ENCODE assay signal across 8 cellular contexts in genomic region chr20:48827880-48828733, GRCh38. TPM values are rescaled to one million over a fixed set of nuclear protein-coding genes. Genes with fewer than 3 reads are reported as not detected.
DNase-seq lines count a peak whose midpoint lies in the region; ATAC-seq and TF ChIP-seq lines count a peak whose summit lies in the region.

Gene PREX1, minus strand, starts transcription at chr20:48827999. Its CDS starts 139 bp downstream, at chr20:48827860.

- 4 to 7% methylated on average over 31 to 42 of the region's 122 CpGs for WGBS in lower leg skin, 2 donors

- peak; percentile 4 for TF ChIP-seq CTCF in GM13976 (IDR thresholded peaks at IDR 0.05; ENCODE audit: borderline replicate concordance, control extremely low read depth, extremely low read depth, insufficient read depth, missing control alignments)
- no peak for TF ChIP-seq CTCF in lower leg skin (IDR thresholded peaks at IDR 0.05)

- ATAC-seq in HG02642 (IDR thresholded peaks at IDR 0.05; ENCODE audit: poor library complexity, unreplicated experiment) (peak; percentile 62), GM18873 (IDR thresholded peaks at IDR 0.05; ENCODE audit: low FRiP score, unreplicated experiment) (no peak)

- peak; percentile 96 for DNase-seq in GM13976 (ENCODE audit: low spot score)
- DNase-seq in NCI-H2171 treated with DMSO at 0.1 percent for 48 hours (lab: John Stamatoyannopoulos, UW): peak; percentile 80
- peak; percentile 82 for DNase-seq in activated CD4-positive, alpha-beta T cell treated with anti-CD3 and anti-CD28 coated beads, Interleukin-2, amount 50 U/mL, for 1 hour
- peak; percentile 91 for DNase-seq in dermis blood vessel endothelial cell
- peak in 1 of 2 donors; percentile 91 for DNase-seq in lower leg skin (ENCODE audit: low spot score in 2 of 2)
- DNase-seq in stimulated activated CD4-positive, alpha-beta T cell treated with anti-CD3 and anti-CD28 coated beads, Interleukin-4, amount 100 ng/mL, for 24 hours: peak; percentile 73

- TF ChIP-seq POLR2A in lower leg skin (IDR thresholded peaks at IDR 0.05): no peak

- H3K4me3 ChIP-seq in lower leg skin (ENCODE audit: low read depth, poor library complexity, severe bottlenecking): peak within 1 kb of the TSS; percentile 54

- intact Hi-C loops in lower leg skin (cut with DNase I; ENCODE audit: low total_unique reads): no loop called here

- in situ Hi-C loops in GM13976 (cut with MboI; ENCODE audit: low sequenced_read_pairs, unreplicated experiment): no loop called here

RNA-seq across cellular contexts. Expression of gene PREX1, which starts in this region (rescaled TPM):
- total RNA-seq in dermis blood vessel endothelial cell (63.1 and 63.9 TPM in 2 replicates), lower leg skin (10 to 100 TPM in 1 of 4 donors, 1 to 10 TPM in 3; 5.4 to 18.6 (median 7.9) TPM)
